17 cellular contexts compared by ENCODE assay signal in genomic region chr1:5920201-5920600, GRCh38.
DNase-seq lines count a peak whose midpoint lies in the region; ATAC-seq and TF ChIP-seq lines count a peak whose summit lies in the region.
"Had no signal": no experiment of that assay in that cellular context is flagged by ENCODE, and none has a peak within 500 bp of the region (broad histone marks: within the 10 kb centered on the region; RNA-seq: fewer than 3 reads in every experiment).

No MANE protein-coding gene starts in this region.

- intact Hi-C loops in cardiac septum (cut with DNase I) (no loop called here), left cardiac atrium (cut with DNase I) (no loop called here), stomach (cut with DNase I; ENCODE audit: low total_unique reads) (no loop called here)

- no peak for TF ChIP-seq EP300 in stomach (IDR thresholded peaks at IDR 0.05)

- 92 to 98% (median 96%) methylated on average over 10 to 17 of the region's 17 CpGs for WGBS in stomach, 5 donors

- DNase-seq in cardiac septum (ENCODE audit: low spot score): peak; percentile 60
- no peak for DNase-seq in left cardiac atrium
- DNase-seq in chondrocyte (ENCODE audit: low spot score): peak; percentile 63
- DNase-seq in osteocyte (ENCODE audit: extremely low spot score, unreplicated experiment): peak; percentile 65
- peak; percentile 29 for DNase-seq in ureter (ENCODE audit: low spot score)
- no peak for DNase-seq in GM10248 (ENCODE audit: extremely low spot score)
- no peak for DNase-seq in stomach
- DNase-seq: ACHN; BE2C; C1 segment of cervical spinal cord; CD4-positive, CD25-positive, alpha-beta regulatory T cell; CD8-positive, alpha-beta memory T cell; COR-L47; HCEC 1CT; IMR-90 had no signal

- TF ChIP-seq CTCF in chondrocyte (IDR thresholded peaks at IDR 0.05) (no peak), osteocyte (IDR thresholded peaks at IDR 0.05) (no peak), GM10248 (IDR thresholded peaks at IDR 0.05; ENCODE audit: control extremely low read depth, extremely low read depth, low read depth, missing control alignments) (no peak), stomach (IDR thresholded peaks at IDR 0.05) (no peak)

- H3K27ac Mint-ChIP-seq in chondrocyte (ENCODE audit: unreplicated experiment) (no peak overlapping the region), osteocyte (ENCODE audit: unreplicated experiment) (no peak overlapping the region)
- H3K27ac Mint-ChIP-seq: CD8-positive, alpha-beta memory T cell; GM23338 had no signal

- no peak for TF ChIP-seq POLR2A in stomach (IDR thresholded peaks at IDR 0.05)

- H3K27ac ChIP-seq in stomach: no peak overlapping the region
- H3K27ac ChIP-seq: HL-60 had no signal

- POLR2A ChIA-PET in GM10248 (lab: Yijun Ruan, JAX): no interaction called here

- H3K36me3 Mint-ChIP-seq in chondrocyte (ENCODE audit: low read depth) (peaks cover 5% of the 10 kb centered on the region), osteocyte (ENCODE audit: unreplicated experiment) (peaks cover 4% of the 10 kb centered on the region)

- H3K9me3 Mint-ChIP-seq in chondrocyte (ENCODE audit: low read depth) (no peaks in the 10 kb centered on the region), osteocyte (ENCODE audit: unreplicated experiment) (no peaks in the 10 kb centered on the region)
- H3K9me3 Mint-ChIP-seq: GM23338 had no signal

- CTCF ChIA-PET in GM10248 (lab: Yijun Ruan, JAX): interaction anchor here (1.1 to 7.4 kb wide), 3 partner anchors 8 to 408 kb away, joined by 3 to 69 read pairs (median 5); no protein-coding TSS in a partner anchor

- no peak overlapping the region for H3K4me3 ChIP-seq in stomach
- H3K4me3 ChIP-seq: GM23338 had no signal

- H3K4me1 ChIP-seq in stomach: peaks cover 0 to 10% (median 4%) of the 10 kb centered on the region in 4 donors

- H3K9me3 ChIP-seq in stomach: no peaks in the 10 kb centered on the region
- H3K9me3 ChIP-seq: BE2C had no signal

- peaks cover 0 to 16% (median 3%) of the 10 kb centered on the region in 4 donors for H3K36me3 ChIP-seq in stomach
- H3K36me3 ChIP-seq: BE2C had no signal

- no peak overlapping the region for H3K4me3 Mint-ChIP-seq in chondrocyte (ENCODE audit: unreplicated experiment)
- H3K4me3 Mint-ChIP-seq in osteocyte (ENCODE audit: unreplicated experiment): no peak overlapping the region
- H3K4me3 Mint-ChIP-seq: CD4-positive, CD25-positive, alpha-beta regulatory T cell; CD8-positive, alpha-beta memory T cell; GM23338 had no signal

- H3K27me3 ChIP-seq in stomach: no peaks in the 10 kb centered on the region
- H3K27me3 ChIP-seq: BE2C had no signal

- ATAC-seq in left cardiac atrium: no peak
- ATAC-seq: GM23338 had no signal

- H3K27me3 Mint-ChIP-seq in chondrocyte (ENCODE audit: low read depth) (no peaks in the 10 kb centered on the region), osteocyte (ENCODE audit: unreplicated experiment) (no peaks in the 10 kb centered on the region)
- H3K27me3 Mint-ChIP-seq: CD4-positive, CD25-positive, alpha-beta regulatory T cell; CD8-positive, alpha-beta memory T cell had no signal

- H3K4me1 Mint-ChIP-seq in chondrocyte (ENCODE audit: low read depth) (peaks cover 11% of the 10 kb centered on the region), osteocyte (ENCODE audit: unreplicated experiment) (peaks cover 10% of the 10 kb centered on the region)

Comparison
In these comparisons a context has a peak if more than half of its experiments do, and no peak if none do; other contexts are left out.
1. DNase-seq: peak in cardiac septum (single experiment), chondrocyte (single experiment), osteocyte (single experiment) and ureter (single experiment); none in left cardiac atrium (single experiment), GM10248 (single experiment) and stomach (single experiment).